23 cellular contexts compared by ENCODE assay signal in the genomic region with DNA sequence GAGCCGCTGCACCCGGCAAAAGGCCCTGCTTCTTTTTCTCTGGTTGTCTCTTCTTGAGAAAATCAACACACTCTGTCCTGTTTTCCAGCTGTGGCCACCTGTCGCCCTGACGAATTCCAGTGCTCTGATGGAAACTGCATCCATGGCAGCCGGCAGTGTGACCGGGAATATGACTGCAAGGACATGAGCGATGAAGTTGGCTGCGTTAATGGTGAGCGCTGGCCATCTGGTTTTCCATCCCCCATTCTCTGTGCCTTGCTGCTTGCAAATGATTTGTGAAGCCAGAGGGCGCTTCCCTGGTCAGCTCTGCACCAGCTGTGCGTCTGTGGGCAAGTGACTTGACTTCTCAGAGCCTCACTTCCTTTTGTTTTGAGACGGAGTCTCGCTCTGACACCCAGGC. TPM values are rescaled to one million over a fixed set of nuclear protein-coding genes. Genes with fewer than 3 reads are reported as not detected.
DNase-seq lines count a peak whose midpoint lies in the region; ATAC-seq and TF ChIP-seq lines count a peak whose summit lies in the region.
"Had no signal": no experiment of that assay in that cellular context is flagged by ENCODE, and none has a peak within 500 bp of the region (broad histone marks: within the 10 kb centered on the region; RNA-seq: fewer than 3 reads in every experiment).

No MANE protein-coding gene starts in this region.

- H3K27ac Mint-ChIP-seq in WTC11, result peak overlapping the region; percentile 72; the same call in 1 of the 2 replicates
- H3K27ac Mint-ChIP-seq in osteocyte (ENCODE audit: unreplicated experiment), result peak overlapping the region; percentile 31
- H3K27ac Mint-ChIP-seq in activated CD4-positive, alpha-beta T cell treated with anti-CD3 and anti-CD28 coated beads for 36 hours, result no peak overlapping the region
- H3K27ac Mint-ChIP-seq in mesothelial cell of epicardium, result no peak overlapping the region
- H3K27ac Mint-ChIP-seq: endodermal cell; naive B cell; stimulated activated naive CD8-positive, alpha-beta T cell treated with anti-CD3 and anti-CD28 coated beads, Interleukin-15, Interleukin-2, amounts not matched to agents 100 ng/mL and 50 ng/mL, for 24 hours had no signal

- H3K4me1 Mint-ChIP-seq in WTC11 (no peaks in the 10 kb centered on the region), osteocyte (ENCODE audit: unreplicated experiment) (no peaks in the 10 kb centered on the region), mesothelial cell of epicardium (no peaks in the 10 kb centered on the region)
- no peaks in the 10 kb centered on the region for H3K4me1 Mint-ChIP-seq in activated CD4-positive, alpha-beta T cell treated with anti-CD3 and anti-CD28 coated beads for 36 hours
- H3K4me1 Mint-ChIP-seq: endodermal cell, naive B cell had no signal

- H3K36me3 Mint-ChIP-seq in WTC11 (peaks cover 90% of the 10 kb centered on the region), osteocyte (ENCODE audit: unreplicated experiment) (peaks cover 40% of the 10 kb centered on the region), mesothelial cell of epicardium (peaks cover 27% of the 10 kb centered on the region)
- H3K36me3 Mint-ChIP-seq in activated CD4-positive, alpha-beta T cell treated with anti-CD3 and anti-CD28 coated beads for 36 hours (ENCODE audit: low read depth), result peaks cover 77% of the 10 kb centered on the region
- H3K36me3 Mint-ChIP-seq: naive B cell had no signal

- no peaks in the 10 kb centered on the region for H3K9me3 ChIP-seq in HEK293 (ENCODE audit: control insufficient read depth, insufficient read depth, low read depth, low read length)
- H3K9me3 ChIP-seq: breast epithelium, esophagus squamous epithelium, MG63, tibial nerve had no signal

- no peak for ATAC-seq in WTC11
- ATAC-seq in left ventricle myocardium superior, result peak; percentile 91
- ATAC-seq in HG03460 (IDR thresholded peaks at IDR 0.05; ENCODE audit: unreplicated experiment), result no peak
- ATAC-seq in activated CD4-positive, alpha-beta T cell treated with anti-CD3 and anti-CD28 coated beads for 36 hours, result no peak
- ATAC-seq: activated T-cell treated with anti-CD3 and anti-CD28 coated beads, Interleukin-2, amount 50 U/mL, for 4 hours had no signal

- intact Hi-C loops in left ventricle myocardium superior (cut with micrococcal nuclease), result no loop called here
- intact Hi-C loops in activated CD4-positive, alpha-beta T cell treated with anti-CD3 and anti-CD28 coated beads for 36 hours (cut with DNase I, micrococcal nuclease), result no loop called here

- H3K9me3 Mint-ChIP-seq in WTC11 (no peaks in the 10 kb centered on the region), osteocyte (ENCODE audit: unreplicated experiment) (no peaks in the 10 kb centered on the region), mesothelial cell of epicardium (no peaks in the 10 kb centered on the region)
- no peaks in the 10 kb centered on the region for H3K9me3 Mint-ChIP-seq in activated CD4-positive, alpha-beta T cell treated with anti-CD3 and anti-CD28 coated beads for 36 hours (ENCODE audit: low read depth)
- H3K9me3 Mint-ChIP-seq: activated T-cell treated with anti-CD3 and anti-CD28 coated beads, Interleukin-2, amount 50 U/mL, for 4 hours; endodermal cell; naive B cell; stimulated activated naive CD8-positive, alpha-beta T cell treated with anti-CD3 and anti-CD28 coated beads, Interleukin-15, Interleukin-2, amounts not matched to agents 100 ng/mL and 50 ng/mL, for 24 hours had no signal

- TF ChIP-seq CTCF in HEK293 (tag by site-specific recombination; IDR thresholded peaks at IDR 0.05), result no peak
- TF ChIP-seq CTCF in WTC11 (IDR thresholded peaks at IDR 0.05), result no peak
- TF ChIP-seq CTCF in osteocyte (IDR thresholded peaks at IDR 0.05), result no peak
- no peak for TF ChIP-seq CTCF in mesothelial cell of epicardium (IDR thresholded peaks at IDR 0.05; ENCODE audit: unreplicated experiment)

- CTCF ChIA-PET in HEK293 (lab: Yijun Ruan, JAX) (no interaction called here), WTC11 (lab: Charles Lee) (interaction anchor here (0.6 kb wide), 1 partner anchor 617 kb away, joined by 3 read pairs; no protein-coding TSS in a partner anchor)
- CTCF ChIA-PET in activated CD4-positive, alpha-beta T cell treated with anti-CD3 and anti-CD28 coated beads for 36 hours (lab: Charles Lee), result no interaction called here

- H3K4me1 ChIP-seq in HEK293 (ENCODE audit: control insufficient read depth, insufficient read depth, low read length), result no peaks in the 10 kb centered on the region
- H3K4me1 ChIP-seq: breast epithelium, esophagus squamous epithelium, tibial nerve had no signal

- peaks cover 34 to 52% of the 10 kb centered on the region in 2 experiments for H3K36me3 ChIP-seq in HEK293 (ENCODE audit: control insufficient read depth in 2 of 2, insufficient read depth in 1 of 2, low read length in 2 of 2)
- H3K36me3 ChIP-seq: breast epithelium had no signal

- H3K4me3 ChIP-seq in HEK293 (ENCODE audit: low read depth, low read length), result no peak overlapping the region
- H3K4me3 ChIP-seq: breast epithelium, esophagus squamous epithelium, MG63, tibial nerve had no signal

- H3K4me3 Mint-ChIP-seq in WTC11 (no peak overlapping the region), osteocyte (ENCODE audit: unreplicated experiment) (no peak overlapping the region), mesothelial cell of epicardium (no peak overlapping the region)
- no peak overlapping the region for H3K4me3 Mint-ChIP-seq in activated CD4-positive, alpha-beta T cell treated with anti-CD3 and anti-CD28 coated beads for 36 hours
- H3K4me3 Mint-ChIP-seq: activated T-cell treated with anti-CD3 and anti-CD28 coated beads, Interleukin-2, amount 50 U/mL, for 4 hours; endodermal cell; stimulated activated naive CD8-positive, alpha-beta T cell treated with anti-CD3 and anti-CD28 coated beads, Interleukin-15, Interleukin-2, amounts not matched to agents 100 ng/mL and 50 ng/mL, for 24 hours had no signal

- DNase-seq in WTC11 (ENCODE audit: low spot score) (no peak), left ventricle myocardium superior (peak; percentile 81), osteocyte (ENCODE audit: extremely low spot score, unreplicated experiment) (no peak), medulla oblongata (ENCODE audit: extremely low spot score) (no peak), mesothelial cell of epicardium (ENCODE audit: low spot score in 2 of 2, unreplicated experiment in 2 of 2) (no peak)
- DNase-seq in activated CD4-positive, alpha-beta T cell treated with anti-CD3 and anti-CD28 coated beads for 36 hours, result no peak
- DNase-seq: activated CD4-positive, alpha-beta T cell treated with anti-CD3 and anti-CD28 coated beads for 4 hours; activated naive CD4-positive, alpha-beta T cell treated with Interleukin-2 at 50 U/mL for 16 hours; activated T-cell treated with anti-CD3 and anti-CD28 coated beads, Interleukin-2, amount 50 U/mL, for 4 hours; amygdala; endodermal cell; esophagus squamous epithelium; MG63; naive B cell; NCI-H1436; NK-92 treated with Interleukin-12 subunit alpha and Interleukin-12 subunit beta, amount 100 ng/mL, for 24 hours; retina; stimulated activated CD4-positive, alpha-beta T cell treated with anti-CD3 and anti-CD28 coated beads, Interleukin-12 subunit alpha, Interleukin-12 subunit beta, amount 100 ng/mL, for 4 hours had no signal

- H3K27me3 Mint-ChIP-seq in WTC11 (ENCODE audit: low read depth) (no peaks in the 10 kb centered on the region), osteocyte (ENCODE audit: unreplicated experiment) (no peaks in the 10 kb centered on the region), mesothelial cell of epicardium (ENCODE audit: low read depth) (no peaks in the 10 kb centered on the region)
- no peaks in the 10 kb centered on the region for H3K27me3 Mint-ChIP-seq in activated CD4-positive, alpha-beta T cell treated with anti-CD3 and anti-CD28 coated beads for 36 hours
- H3K27me3 Mint-ChIP-seq: stimulated activated naive CD8-positive, alpha-beta T cell treated with anti-CD3 and anti-CD28 coated beads, Interleukin-15, Interleukin-2, amounts not matched to agents 100 ng/mL and 50 ng/mL, for 24 hours had no signal

- POLR2A ChIA-PET in HEK293 (lab: Yijun Ruan, JAX), result no interaction called here
- POLR2A ChIA-PET in WTC11 (lab: Charles Lee), result no interaction called here
- POLR2A ChIA-PET in activated CD4-positive, alpha-beta T cell treated with anti-CD3 and anti-CD28 coated beads for 36 hours (lab: Charles Lee), result no interaction called here

- H3K27ac ChIP-seq in HEK293 (ENCODE audit: extremely low read depth, low read depth, low read length), result no peak overlapping the region
- H3K27ac ChIP-seq: breast epithelium, tibial nerve had no signal

TF ChIP-seq in HEK293, 187 proteins besides CTCF, POLR2A, EP300 and RAD21:
- no peak for TF ChIP-seq KLF8 (tag by site-specific recombination; IDR thresholded peaks at IDR 0.05)
- TF ChIP-seq ZNF112 (tag by site-specific recombination; IDR thresholded peaks at IDR 0.05), result no peak
- TF ChIP-seq SCRT1 (tag by site-specific recombination; IDR thresholded peaks at IDR 0.05; ENCODE audit: borderline replicate concordance), result peak; percentile 69; the same call in 1 of the 2 replicates
- TF ChIP-seq SCRT2 (tag by site-specific recombination; IDR thresholded peaks at IDR 0.05), result peak; percentile 83
- no peak for TF ChIP-seq ZNF670 (tag by site-specific recombination; IDR thresholded peaks at IDR 0.05; ENCODE audit: low read depth)
- no peak for TF ChIP-seq ZNF624 (tag by site-specific recombination; IDR thresholded peaks at IDR 0.05)
TF ChIP-seq in HEK293: peak in this region for 2.

RNA-seq across cellular contexts. Expression of a gene that starts 17.2 kb away (rescaled TPM):
- total RNA-seq in WTC11 (2021), result 93.5 to 98.9 TPM (median 97.8 TPM) in 3 replicates
- total RNA-seq in left ventricle myocardium superior, result 8.2 TPM
- total RNA-seq in osteocyte, result 75.4 and 96.9 TPM in 2 replicates
- total RNA-seq in activated CD4-positive, alpha-beta T cell treated with anti-CD3 and anti-CD28 coated beads for 36 hours, result 10 to 100 TPM; 73.0 to 73.8 TPM
- total RNA-seq in mesothelial cell of epicardium, result 89.5 to 99.2 TPM (median 95.1 TPM) in 3 replicates

RNA-seq across cellular contexts. Expression of a gene that starts 49.1 kb away (rescaled TPM):
- total RNA-seq in WTC11 (2021), result 52.0 to 62.2 TPM (median 58.3 TPM) in 3 replicates
- total RNA-seq in left ventricle myocardium superior, result 8.1 TPM
- total RNA-seq in osteocyte, result 11.9 and 13.5 TPM in 2 replicates
- 10 to 100 TPM; 59.6 to 72.2 TPM for total RNA-seq in activated CD4-positive, alpha-beta T cell treated with anti-CD3 and anti-CD28 coated beads for 36 hours
- 16.3 to 22.0 TPM (median 20.6 TPM) in 3 replicates for total RNA-seq in mesothelial cell of epicardium

Comparison
In these comparisons a context has a peak if more than half of its experiments do, and no peak if none do; other contexts are left out.
1. H3K27ac Mint-ChIP-seq: peak in WTC11 (single experiment) and osteocyte (single experiment); none in activated CD4-positive, alpha-beta T cell treated with anti-CD3 and anti-CD28 coated beads for 36 hours (single experiment) and mesothelial cell of epicardium (single experiment).